Comparison of ENCODE assay signal across 11 cellular contexts in the genomic region with DNA sequence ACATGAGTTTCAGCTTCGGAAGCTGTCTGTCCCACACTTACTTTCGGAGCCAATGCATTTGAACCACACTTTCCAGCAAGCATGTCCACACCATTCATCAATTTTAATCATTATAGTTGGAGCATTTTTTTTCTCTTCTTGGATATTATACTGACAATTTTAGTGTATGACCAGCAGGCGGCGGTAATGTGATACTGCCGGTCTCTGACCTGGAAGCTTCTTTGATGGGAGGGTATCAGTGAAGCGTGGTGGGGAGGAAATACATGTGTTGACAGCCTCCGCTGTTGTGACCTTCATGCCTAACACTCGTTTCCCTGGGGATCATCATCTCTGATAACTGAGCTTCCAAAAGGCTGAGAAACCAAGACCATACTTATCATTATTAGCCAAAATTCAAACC.
DNase-seq lines count a peak whose midpoint lies in the region; ATAC-seq and TF ChIP-seq lines count a peak whose summit lies in the region.
"Had no signal": no experiment of that assay in that cellular context is flagged by ENCODE, and none has a peak within 500 bp of the region (broad histone marks: within the 10 kb centered on the region; RNA-seq: fewer than 3 reads in every experiment).

No MANE protein-coding gene starts in this region.

- H3K27me3 ChIP-seq in AG04450 (ENCODE audit: control insufficient read depth, insufficient read depth, low read length): no peaks in the 10 kb centered on the region
- H3K27me3 ChIP-seq: heart left ventricle had no signal

- H3K27ac ChIP-seq in AG04450 (ENCODE audit: low read depth, low read length): no peak overlapping the region
- H3K27ac ChIP-seq: heart left ventricle had no signal

- CTCF ChIA-PET in AG04450 (lab: Charles Lee): interaction anchor here (1.1 to 2.2 kb wide), 2 partner anchors 45 to 157 kb away, joined by 3 to 6 read pairs; no protein-coding TSS in a partner anchor

- POLR2A ChIA-PET in AG04450 (lab: Yijun Ruan, JAX): no interaction called here

- no peak overlapping the region for H3K4me3 Mint-ChIP-seq in glutamatergic neuron (ENCODE audit: unreplicated experiment)
- H3K4me3 Mint-ChIP-seq: T-helper 2 cell treated with Interferon-gamma antibody and Interleukin-4, amounts not matched to agents 5 μg/mL and 100 μg/mL, for 36 hours had no signal

- H3K9me3 Mint-ChIP-seq in glutamatergic neuron (ENCODE audit: unreplicated experiment): peaks cover 16% of the 10 kb centered on the region

- peak; percentile 40 for TF ChIP-seq CTCF in AG04450 (IDR thresholded peaks at IDR 0.05; ENCODE audit: low read depth, low read length)
- peak; percentile 49 for TF ChIP-seq CTCF in GM12873 (IDR thresholded peaks at IDR 0.05; ENCODE audit: insufficient read depth, low read depth, low read length, missing control alignments)
- peak; percentile 88 for TF ChIP-seq CTCF in glutamatergic neuron (IDR thresholded peaks at IDR 0.05; ENCODE audit: partially characterized antibody, unreplicated experiment)

- peaks cover 24% of the 10 kb centered on the region for H3K36me3 Mint-ChIP-seq in glutamatergic neuron (ENCODE audit: unreplicated experiment)

- H3K27me3 Mint-ChIP-seq in glutamatergic neuron (ENCODE audit: unreplicated experiment): peaks cover 2% of the 10 kb centered on the region

- H3K4me1 Mint-ChIP-seq in glutamatergic neuron (ENCODE audit: low read depth, unreplicated experiment): peaks cover 14% of the 10 kb centered on the region

- no peak overlapping the region for H3K27ac Mint-ChIP-seq in glutamatergic neuron (ENCODE audit: unreplicated experiment)
- H3K27ac Mint-ChIP-seq: T-helper 2 cell treated with Interferon-gamma antibody and Interleukin-4, amounts not matched to agents 5 μg/mL and 100 μg/mL, for 36 hours had no signal

- peaks cover 5% of the 10 kb centered on the region; the same call in 1 of the 2 replicates for H3K9me3 ChIP-seq in AG04450 (ENCODE audit: control insufficient read depth, insufficient read depth, low read length)

- no peak for DNase-seq in AG04450 (ENCODE audit: low read depth, low spot score)
- DNase-seq in RPMI7951 (ENCODE audit: low read depth): peak; percentile 12
- DNase-seq in glutamatergic neuron: no peak
- DNase-seq in DMS153 (lab: John Stamatoyannopoulos, UW): no peak
- no peak for DNase-seq in foreskin melanocyte
- DNase-seq: heart left ventricle, NCI-H226 had no signal

- ATAC-seq in HG03095 (IDR thresholded peaks at IDR 0.05; ENCODE audit: unreplicated experiment) (no peak), HG03139 (IDR thresholded peaks at IDR 0.05; ENCODE audit: unreplicated experiment) (no peak)
- ATAC-seq: heart left ventricle had no signal

- no peak overlapping the region for H3K4me3 ChIP-seq in AG04450 (ENCODE audit: low read depth, low read length)
- H3K4me3 ChIP-seq: heart left ventricle had no signal
